In genomic region chr6:26332408-26332807, GRCh38 we compare ENCODE assay signal across 10 cellular contexts. TPM values are rescaled to one million over a fixed set of nuclear protein-coding genes. Genes with fewer than 3 reads are reported as not detected.
DNase-seq lines count a peak whose midpoint lies in the region; ATAC-seq, FAIRE-seq and TF ChIP-seq lines count a peak whose summit lies in the region.
"Had no signal": no experiment of that assay in that cellular context is flagged by ENCODE, and none has a peak within 500 bp of the region (broad histone marks: within the 10 kb centered on the region; RNA-seq: fewer than 3 reads in every experiment).

No MANE protein-coding gene starts in this region.

- peak overlapping the region; percentile 92 for H3K4me2 ChIP-seq in osteoblast (ENCODE audit: insufficient read depth, low read length)

- peaks cover 32% of the 10 kb centered on the region for H3K4me1 ChIP-seq in osteoblast (ENCODE audit: insufficient read depth, low read length)
- H3K4me1 ChIP-seq in stomach = peaks cover 0 to 30% (median 6%) of the 10 kb centered on the region in 4 donors

- H3K36me3 Mint-ChIP-seq in activated CD8-positive, alpha-beta memory T cell treated with anti-CD3 and anti-CD28 coated beads, Interleukin-2, amount 10 ng/mL, durations not matched to agents 7 days and 5 days = no peaks in the 10 kb centered on the region

- peak overlapping the region; percentile 76 for H3K4me3 Mint-ChIP-seq in activated CD8-positive, alpha-beta memory T cell treated with anti-CD3 and anti-CD28 coated beads, Interleukin-2, amount 10 ng/mL, durations not matched to agents 7 days and 5 days

- no peak for ATAC-seq in activated CD8-positive, alpha-beta memory T cell treated with anti-CD3 and anti-CD28 coated beads, Interleukin-2, amount 10 ng/mL, durations not matched to agents 7 days and 5 days
- no peak for ATAC-seq in GM18858 (IDR thresholded peaks at IDR 0.05; ENCODE audit: unreplicated experiment)
- ATAC-seq: left ventricle myocardium superior had no signal

- TF ChIP-seq POLR2A in NB4 (IDR thresholded peaks at IDR 0.05; ENCODE audit: extremely low read depth, insufficient read length) (no peak), stomach (IDR thresholded peaks at IDR 0.05) (no peak)

- 8 to 17% (median 14%) methylated on average over 8 of the region's 8 CpGs for WGBS in stomach, 5 donors

- H3K4me1 Mint-ChIP-seq in activated CD8-positive, alpha-beta memory T cell treated with anti-CD3 and anti-CD28 coated beads, Interleukin-2, amount 10 ng/mL, durations not matched to agents 7 days and 5 days = peaks cover 63% of the 10 kb centered on the region

- no peak for DNase-seq in activated CD8-positive, alpha-beta memory T cell treated with anti-CD3 and anti-CD28 coated beads, Interleukin-2, amount 10 ng/mL, durations not matched to agents 7 days and 5 days
- no peak for DNase-seq in activated CD8-positive, alpha-beta memory T cell treated with anti-CD3 and anti-CD28 coated beads, Interleukin-2, amount 50 U/mL, for 4 hours
- DNase-seq in NB4 (ENCODE audit: low read depth) = no peak
- DNase-seq in bronchial epithelial cell (ENCODE audit: low read depth) = no peak
- no peak for DNase-seq in osteoblast (ENCODE audit: insufficient read length, low spot score, missing footprints)
- DNase-seq in ACHN = no peak
- no peak for DNase-seq in stomach
- DNase-seq: left ventricle myocardium superior; stimulated activated CD4-positive, alpha-beta T cell treated with anti-CD3 and anti-CD28 coated beads, Interleukin-12 subunit alpha, Interleukin-12 subunit beta, amount 100 ng/mL, for 4 hours had no signal

- H3K27ac ChIP-seq in osteoblast (ENCODE audit: low read depth, low read length) (no peak overlapping the region), stomach (no peak overlapping the region)

- H3K36me3 ChIP-seq in bronchial epithelial cell (ENCODE audit: control insufficient read depth, insufficient read depth, low read length) (no peaks in the 10 kb centered on the region), osteoblast (ENCODE audit: insufficient read depth, low read length) (no peaks in the 10 kb centered on the region), stomach (no peaks in the 10 kb centered on the region)

- no peaks in the 10 kb centered on the region for H4K20me1 ChIP-seq in osteoblast (ENCODE audit: insufficient read depth, low read length)

- H3K27me3 ChIP-seq in bronchial epithelial cell (ENCODE audit: control insufficient read depth, insufficient read depth, low read length) (no peaks in the 10 kb centered on the region), osteoblast (ENCODE audit: insufficient read depth, low read length) (no peaks in the 10 kb centered on the region), stomach (peaks cover 6 to 75% (median 70%) of the 10 kb centered on the region in 3 donors)

- H3K79me2 ChIP-seq in osteoblast (ENCODE audit: insufficient read depth, low read length) = no peaks in the 10 kb centered on the region

- peak overlapping the region; percentile 61 for H2AFZ ChIP-seq in osteoblast (ENCODE audit: low read length)

- TF ChIP-seq EP300 in stomach (IDR thresholded peaks at IDR 0.05) = no peak

- CTCF ChIA-PET in activated CD8-positive, alpha-beta memory T cell treated with anti-CD3 and anti-CD28 coated beads, Interleukin-2, amount 10 ng/mL, durations not matched to agents 7 days and 5 days (lab: Charles Lee) = interaction anchor here (0.8 to 6.9 kb wide), 5 partner anchors 10 to 263 kb away, joined by 4 to 53 read pairs (median 13); no protein-coding TSS in a partner anchor

- intact Hi-C loops in stomach (cut with DNase I; ENCODE audit: low total_unique reads) = no loop called here

- H3K9me3 ChIP-seq in osteoblast (ENCODE audit: low read depth, low read length) = no peaks in the 10 kb centered on the region
- H3K9me3 ChIP-seq in stomach = peaks cover 0 to 4% (median 0%) of the 10 kb centered on the region in 4 donors

- peak overlapping the region; percentile 15 for H3K4me3 ChIP-seq in NB4 (ENCODE audit: low read depth, low read length)
- peak overlapping the region; percentile 25 for H3K4me3 ChIP-seq in bronchial epithelial cell (ENCODE audit: low read depth, low read length)
- peak overlapping the region; percentile 69 for H3K4me3 ChIP-seq in osteoblast (ENCODE audit: insufficient read depth, low read length)
- H3K4me3 ChIP-seq in stomach = no peak overlapping the region

- H3K27ac Mint-ChIP-seq in activated CD8-positive, alpha-beta memory T cell treated with anti-CD3 and anti-CD28 coated beads, Interleukin-2, amount 10 ng/mL, durations not matched to agents 7 days and 5 days = peak overlapping the region; percentile 1

- TF ChIP-seq CTCF in NB4 (IDR thresholded peaks at IDR 0.05; ENCODE audit: low read depth, low read length) (no peak), bronchial epithelial cell (IDR thresholded peaks at IDR 0.05; ENCODE audit: insufficient read depth, low read length, severe bottlenecking) (no peak), osteoblast (IDR thresholded peaks at IDR 0.05; ENCODE audit: extremely low read depth, low read depth, low read length) (no peak), stomach (IDR thresholded peaks at IDR 0.05) (no peak)

- H3K27me3 Mint-ChIP-seq in activated CD8-positive, alpha-beta memory T cell treated with anti-CD3 and anti-CD28 coated beads, Interleukin-2, amount 10 ng/mL, durations not matched to agents 7 days and 5 days = peaks cover 23% of the 10 kb centered on the region

- in situ Hi-C loops in ACHN (cut with HindIII; ENCODE audit: low pct_ligation_motif_present, low pct_unique_long_range_greater_than_20kb, low sequenced_read_pairs) = no loop called here

- no peaks in the 10 kb centered on the region for H3K9me3 Mint-ChIP-seq in activated CD8-positive, alpha-beta memory T cell treated with anti-CD3 and anti-CD28 coated beads, Interleukin-2, amount 10 ng/mL, durations not matched to agents 7 days and 5 days (ENCODE audit: low read depth)

- FAIRE-seq in bronchial epithelial cell (lab: Jason Lieb, UNC) = no peak

RNA-seq across cellular contexts. Expression of gene BTN3A2, which starts 32.6 kb away (rescaled TPM):
- total RNA-seq in activated CD8-positive, alpha-beta memory T cell treated with anti-CD3 and anti-CD28 coated beads, Interleukin-2, amount 10 ng/mL, durations not matched to agents 7 days and 5 days = 10 to 100 TPM; 57.4 to 60.1 TPM
- total RNA-seq in bronchial epithelial cell (0.51 and 1.3 TPM in 2 replicates), osteoblast (24.2 and 25.0 TPM in 2 replicates), stomach (10 to 100 TPM in 4 of 5 donors, 1 to 10 TPM in 1; 4.0 to 60.1 (median 14.2) TPM)
- polyA plus RNA-seq in stomach = 10 to 100 TPM in 2 of 3 donors, 1 to 10 TPM in 1; 9.3 to 17.1 (median 12.5) TPM

RNA-seq across cellular contexts. Expression of gene BTN2A2, which starts 50.5 kb away (rescaled TPM):
- total RNA-seq in activated CD8-positive, alpha-beta memory T cell treated with anti-CD3 and anti-CD28 coated beads, Interleukin-2, amount 10 ng/mL, durations not matched to agents 7 days and 5 days = 10 to 100 TPM; 24.8 to 26.7 TPM
- total RNA-seq in bronchial epithelial cell = 3.2 and 4.7 TPM in 2 replicates
- total RNA-seq in osteoblast = 16.3 and 17.4 TPM in 2 replicates
- 10 to 100 TPM in 3 of 5 donors, 1 to 10 TPM in 1, under 1 TPM in 1; 0.29 to 23.3 (median 14.2) TPM for total RNA-seq in stomach
- 1 to 10 TPM; 1.3 to 6.0 (median 5.3) TPM for polyA plus RNA-seq in stomach

Comparison
In these comparisons a context has a peak if more than half of its experiments do, and no peak if none do; other contexts are left out.
1. H3K4me3 ChIP-seq: peak in NB4 (single experiment), bronchial epithelial cell (single experiment) and osteoblast (single experiment); none in stomach (0 of 4).